In the genomic region with DNA sequence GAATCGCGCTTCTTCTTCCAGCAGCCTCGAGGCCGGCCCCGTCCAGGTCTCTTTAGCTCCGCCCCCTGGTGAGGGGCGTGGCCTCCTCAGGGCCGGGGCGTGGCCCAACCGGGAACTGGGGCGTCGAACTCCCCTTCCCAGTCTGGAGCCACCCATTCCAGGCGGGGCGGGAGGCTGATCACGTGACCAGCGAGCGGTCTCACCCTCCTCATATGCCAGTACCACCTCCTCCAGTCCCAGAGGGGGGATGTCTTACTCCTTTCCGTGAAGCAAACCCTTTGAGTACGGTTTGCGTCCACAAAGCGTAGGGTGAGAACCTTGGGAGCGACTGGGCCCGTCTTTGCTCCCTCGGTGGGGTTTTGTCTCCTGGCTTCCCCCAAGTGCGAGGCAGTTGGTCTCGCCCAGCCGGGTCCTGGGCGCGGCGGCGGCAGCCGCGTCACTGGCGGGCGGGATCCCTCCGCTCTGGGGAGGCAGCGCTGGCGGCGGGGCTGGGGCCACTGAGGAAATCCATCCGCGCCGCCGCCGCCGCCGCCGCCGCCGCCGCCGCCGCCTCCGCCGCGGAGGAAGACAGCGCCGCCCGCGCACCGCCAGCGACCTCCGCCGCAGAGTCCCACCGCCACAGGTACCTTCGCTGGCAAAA, we compare ENCODE assay signal across 8 cellular contexts. TPM values are rescaled to one million over a fixed set of nuclear protein-coding genes. Genes with fewer than 3 reads are reported as not detected.
DNase-seq lines count a peak whose midpoint lies in the region; ATAC-seq and TF ChIP-seq lines count a peak whose summit lies in the region.

A gene (plus strand): TSS at position 439 of the 640 bp plus-strand sequence. CDS start 2,526 bp downstream, outside the sequence.

- peaks cover 20 to 21% of the 10 kb centered on the region in 2 donors for H3K36me3 ChIP-seq in ascending aorta
- peaks cover 0 to 22% of the 10 kb centered on the region in 2 donors for H3K36me3 ChIP-seq in vagina

- H3K27me3 Mint-ChIP-seq in T-helper 2 cell treated with Interferon-gamma antibody and Interleukin-4, amounts not matched to agents 5 μg/mL and 100 μg/mL, for 36 hours (ENCODE audit: low read depth), result peaks cover 17% of the 10 kb centered on the region

- whole genome bisulfite sequencing in right cardiac atrium, result under 1% methylated on average over 55 of the region's 65 CpGs

- H3K9me3 ChIP-seq in ascending aorta, result no peaks in the 10 kb centered on the region
- no peaks in the 10 kb centered on the region for H3K9me3 ChIP-seq in right cardiac atrium (ENCODE audit: control insufficient read depth, low read length)
- H3K9me3 ChIP-seq in vagina, result no peaks in the 10 kb centered on the region

- TF ChIP-seq CTCF in ascending aorta (IDR thresholded peaks at IDR 0.05) (peak in 1 of 3 experiments; percentile 12), vagina (IDR thresholded peaks at IDR 0.05) (peak in 1 of 3 experiments; percentile 12)

- H3K27me3 ChIP-seq in ascending aorta (no peaks in the 10 kb centered on the region), right cardiac atrium (ENCODE audit: control insufficient read depth, insufficient read depth) (no peaks in the 10 kb centered on the region), vagina (no peaks in the 10 kb centered on the region)

- TF ChIP-seq POLR2A in vagina (IDR thresholded peaks at IDR 0.05), result peak; percentile 22 to 94

- H3K27ac ChIP-seq in ascending aorta (peak within 1 kb of the TSS; percentile 96 to 99), right cardiac atrium (ENCODE audit: low read length) (peak within 1 kb of the TSS; percentile 96), vagina (peak within 1 kb of the TSS; percentile 99)

- peak within 1 kb of the TSS; percentile 95 for H3K4me3 Mint-ChIP-seq in T-helper 2 cell treated with Interferon-gamma antibody and Interleukin-4, amounts not matched to agents 5 μg/mL and 100 μg/mL, for 36 hours

- H3K4me3 ChIP-seq in ascending aorta (peak within 1 kb of the TSS; percentile 85 to 93), right cardiac atrium (ENCODE audit: low read length) (peak within 1 kb of the TSS; percentile 96), vagina (peak within 1 kb of the TSS; percentile 94 to 99)

- H3K9me3 Mint-ChIP-seq in T-helper 2 cell treated with Interferon-gamma antibody and Interleukin-4, amounts not matched to agents 5 μg/mL and 100 μg/mL, for 36 hours, result no peaks in the 10 kb centered on the region

- DNase-seq in NCI-H1930 (lab: John Stamatoyannopoulos, UW), result peak; percentile 99 to 100
- peak; percentile 99 for DNase-seq in T-helper 2 cell treated with Interferon-gamma antibody and Interleukin-4, amounts not matched to agents 5 μg/mL and 100 μg/mL, for 36 hours (ENCODE audit: low spot score)
- DNase-seq in ascending aorta (ENCODE audit: low spot score in 2 of 2), result peak; percentile 99
- DNase-seq in right cardiac atrium, result peak; percentile 99 to 100 (median 100)
- peak; percentile 99 for DNase-seq in putamen (ENCODE audit: low spot score)
- peak; percentile 100 for DNase-seq in vagina (ENCODE audit: extremely low spot score in 2 of 2)

- intact Hi-C loops in ascending aorta (cut with DNase I) (loop anchor here (1.0 to 5.0 kb wide), 7 partner anchors 61 to 245 kb away; a partner anchor contains a TSS), right cardiac atrium (cut with DNase I) (loop anchor here in 2 of 4 donors (5.0 to 10.0 kb wide), 3 partner anchors 59 to 89 kb away; a partner anchor contains a TSS), vagina (cut with DNase I) (loop anchor here (5.0 to 10.0 kb wide), 2 partner anchors 86 to 199 kb away; a partner anchor contains a TSS)

- ATAC-seq in GM18499 (IDR thresholded peaks at IDR 0.05; ENCODE audit: insufficient read depth, unreplicated experiment) (peak; percentile 44), HG02970 (IDR thresholded peaks at IDR 0.05; ENCODE audit: low FRiP score, unreplicated experiment) (peak; percentile 58), right cardiac atrium (peak; percentile 90 to 93)

- H3K27ac Mint-ChIP-seq in T-helper 2 cell treated with Interferon-gamma antibody and Interleukin-4, amounts not matched to agents 5 μg/mL and 100 μg/mL, for 36 hours, result peak within 1 kb of the TSS; percentile 95

- H3K4me1 ChIP-seq in ascending aorta (peaks cover 3 to 7% of the 10 kb centered on the region in 2 donors), right cardiac atrium (ENCODE audit: control insufficient read depth, insufficient read depth, low read length) (no peaks in the 10 kb centered on the region), vagina (peaks cover 19% of the 10 kb centered on the region)

- peaks cover 21% of the 10 kb centered on the region for H3K36me3 Mint-ChIP-seq in T-helper 2 cell treated with Interferon-gamma antibody and Interleukin-4, amounts not matched to agents 5 μg/mL and 100 μg/mL, for 36 hours (ENCODE audit: low read depth)

- H3K4me1 Mint-ChIP-seq in T-helper 2 cell treated with Interferon-gamma antibody and Interleukin-4, amounts not matched to agents 5 μg/mL and 100 μg/mL, for 36 hours (ENCODE audit: low read depth), result peaks cover 4% of the 10 kb centered on the region

RNA-seq across cellular contexts. Expression of the gene that starts here (rescaled TPM):
- total RNA-seq in ascending aorta (500 TPM), right cardiac atrium (100 to 1,000 TPM; 128 to 160 (median 132) TPM), vagina (283 TPM)
- 115 TPM for polyA plus RNA-seq in right cardiac atrium

Comparison
In these comparisons a context has a peak if more than half of its experiments do, and no peak if none do; other contexts are left out.
1. Peak in every context shown above with its lines: DNase-seq, ATAC-seq, H3K4me3 ChIP-seq and H3K27ac ChIP-seq.